Comparison of ENCODE assay signal across 1 cellular context in genomic region chr14:105881021-105881930, GRCh38.
TF ChIP-seq lines count a peak whose summit lies in the region.

No MANE protein-coding gene starts in this region.

TF ChIP-seq in SK-N-SH treated with all-trans-retinoic acid at 6 μM for 48 hours, 23 proteins besides CTCF, POLR2A, EP300 and RAD21 (continued from another document):
- TF ChIP-seq TSHZ2 (CRISPR knock-in tag; IDR thresholded peaks at IDR 0.05) (no peak), PATZ1 (CRISPR knock-in tag; IDR thresholded peaks at IDR 0.05; ENCODE audit: borderline replicate concordance) (no peak), BACH2 (CRISPR knock-in tag; IDR thresholded peaks at IDR 0.05; ENCODE audit: borderline replicate concordance) (no peak), GLIS3 (CRISPR knock-in tag; IDR thresholded peaks at IDR 0.05) (no peak), TOX (CRISPR knock-in tag; IDR thresholded peaks at IDR 0.05; ENCODE audit: borderline replicate concordance) (no peak)
